Comparison of ENCODE assay signal across 11 cellular contexts in the genomic region with DNA sequence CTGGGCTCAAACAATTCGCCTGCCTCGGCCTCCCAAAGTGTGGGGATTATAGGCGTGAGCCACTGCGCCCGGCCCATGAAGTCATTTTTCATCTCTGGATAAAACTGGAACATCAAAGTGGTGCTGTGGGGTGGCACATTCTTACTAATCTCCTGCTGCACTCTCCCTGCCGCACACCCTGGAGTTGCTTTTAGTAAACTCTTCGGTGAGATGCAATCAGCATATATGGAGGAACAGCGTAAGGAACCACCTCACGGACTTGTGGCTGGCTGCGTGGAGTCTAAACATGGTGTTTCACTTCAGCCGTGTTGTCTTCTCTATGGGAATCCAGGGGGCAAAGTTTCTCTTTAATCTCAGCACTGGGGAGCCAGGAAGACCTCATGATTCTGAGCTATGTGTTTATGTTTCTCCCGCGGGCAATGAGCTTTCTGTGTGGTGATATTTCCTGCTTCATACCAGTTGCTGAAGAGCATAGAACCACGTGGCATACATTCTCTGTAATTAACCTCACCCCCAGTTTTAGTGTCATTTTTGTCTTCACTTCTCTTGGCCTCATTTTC. TPM values are rescaled to one million over a fixed set of nuclear protein-coding genes. Genes with fewer than 3 reads are reported as not detected.
DNase-seq lines count a peak whose midpoint lies in the region; ATAC-seq lines count a peak whose summit lies in the region.
"Had no signal": no experiment of that assay in that cellular context is flagged by ENCODE, and none has a peak within 500 bp of the region (broad histone marks: within the 10 kb centered on the region; RNA-seq: fewer than 3 reads in every experiment).

No MANE protein-coding gene starts in this region.

- POLR2A ChIA-PET in activated CD4-positive, alpha-beta T cell treated with anti-CD3 and anti-CD28 coated beads for 36 hours (lab: Charles Lee) = interaction anchor here (0.6 to 1.7 kb wide), 9 partner anchors 11 to 122 kb away, joined by 3 to 32 read pairs (median 4); no protein-coding TSS in a partner anchor

- intact Hi-C loops in activated CD4-positive, alpha-beta T cell treated with anti-CD3 and anti-CD28 coated beads for 36 hours (cut with DNase I, micrococcal nuclease) = loop anchor here (5.0 kb wide), 3 partner anchors 33 to 713 kb away; a partner anchor contains a TSS

- no peaks in the 10 kb centered on the region for H3K27me3 Mint-ChIP-seq in activated CD4-positive, alpha-beta T cell treated with anti-CD3 and anti-CD28 coated beads for 36 hours
- no peaks in the 10 kb centered on the region for H3K27me3 Mint-ChIP-seq in T-helper 1 cell treated with Interleukin-12 subunit alpha and Interleukin-12 subunit beta and Interleukin-4 antibody, amounts not matched to agents 30 μg/mL and 1 μg/mL, for 36 hours (ENCODE audit: low read depth)
- no peaks in the 10 kb centered on the region for H3K27me3 Mint-ChIP-seq in stimulated activated naive CD8-positive, alpha-beta T cell treated with anti-CD3 and anti-CD28 coated beads, Interleukin-15, Interleukin-2, amounts not matched to agents 100 ng/mL and 50 ng/mL, for 24 hours

- H3K36me3 Mint-ChIP-seq in activated CD4-positive, alpha-beta T cell treated with anti-CD3 and anti-CD28 coated beads for 36 hours (ENCODE audit: low read depth) = peaks cover 28% of the 10 kb centered on the region
- peaks cover 25% of the 10 kb centered on the region for H3K36me3 Mint-ChIP-seq in T-helper 1 cell treated with Interleukin-12 subunit alpha and Interleukin-12 subunit beta and Interleukin-4 antibody, amounts not matched to agents 30 μg/mL and 1 μg/mL, for 36 hours (ENCODE audit: low read depth)
- H3K36me3 Mint-ChIP-seq in stimulated activated naive CD8-positive, alpha-beta T cell treated with anti-CD3 and anti-CD28 coated beads, Interleukin-15, Interleukin-2, amounts not matched to agents 100 ng/mL and 50 ng/mL, for 24 hours (ENCODE audit: low read depth) = peaks cover 24% of the 10 kb centered on the region

- peaks cover 62% of the 10 kb centered on the region for H3K4me1 Mint-ChIP-seq in activated CD4-positive, alpha-beta T cell treated with anti-CD3 and anti-CD28 coated beads for 36 hours
- peaks cover 68% of the 10 kb centered on the region for H3K4me1 Mint-ChIP-seq in T-helper 1 cell treated with Interleukin-12 subunit alpha and Interleukin-12 subunit beta and Interleukin-4 antibody, amounts not matched to agents 30 μg/mL and 1 μg/mL, for 36 hours (ENCODE audit: low read depth)
- H3K4me1 Mint-ChIP-seq in stimulated activated naive CD8-positive, alpha-beta T cell treated with anti-CD3 and anti-CD28 coated beads, Interleukin-15, Interleukin-2, amounts not matched to agents 100 ng/mL and 50 ng/mL, for 24 hours (ENCODE audit: low read depth) = peaks cover 73% of the 10 kb centered on the region

- ATAC-seq in activated CD4-positive, alpha-beta T cell treated with anti-CD3 and anti-CD28 coated beads for 36 hours = peak; percentile 43
- ATAC-seq in GM19035 (IDR thresholded peaks at IDR 0.05; ENCODE audit: unreplicated experiment) = no peak

- CTCF ChIA-PET in activated CD4-positive, alpha-beta T cell treated with anti-CD3 and anti-CD28 coated beads for 36 hours (lab: Charles Lee) = interaction anchor here (0.6 to 7.4 kb wide), 10 partner anchors 9 to 230 kb away, joined by 3 to 68 read pairs (median 4); no protein-coding TSS in a partner anchor

- DNase-seq in activated CD4-positive, alpha-beta T cell treated with anti-CD3 and anti-CD28 coated beads for 36 hours = peak; percentile 76
- DNase-seq in activated CD4-positive, alpha-beta T cell treated with anti-CD3 and anti-CD28 coated beads, Interleukin-2, amount 50 U/mL, for 1 hour = no peak
- DNase-seq in fibroblast of peridontal ligament (ENCODE audit: extremely low read depth) (peak; percentile 35), mesenteric fat pad (ENCODE audit: low spot score) (no peak), NCI-H446 (lab: John Stamatoyannopoulos, UW) (no peak)
- DNase-seq: HFFc6, left cardiac atrium, NCI-H510A had no signal

- no peaks in the 10 kb centered on the region for H3K9me3 Mint-ChIP-seq in activated CD4-positive, alpha-beta T cell treated with anti-CD3 and anti-CD28 coated beads for 36 hours (ENCODE audit: low read depth)
- H3K9me3 Mint-ChIP-seq in T-helper 1 cell treated with Interleukin-12 subunit alpha and Interleukin-12 subunit beta and Interleukin-4 antibody, amounts not matched to agents 30 μg/mL and 1 μg/mL, for 36 hours = no peaks in the 10 kb centered on the region
- H3K9me3 Mint-ChIP-seq in stimulated activated naive CD8-positive, alpha-beta T cell treated with anti-CD3 and anti-CD28 coated beads, Interleukin-15, Interleukin-2, amounts not matched to agents 100 ng/mL and 50 ng/mL, for 24 hours = no peaks in the 10 kb centered on the region
- H3K9me3 Mint-ChIP-seq: HFFc6 had no signal

- H3K4me3 Mint-ChIP-seq in activated CD4-positive, alpha-beta T cell treated with anti-CD3 and anti-CD28 coated beads for 36 hours = peak overlapping the region; percentile 98
- peak overlapping the region; percentile 97 for H3K4me3 Mint-ChIP-seq in T-helper 1 cell treated with Interleukin-12 subunit alpha and Interleukin-12 subunit beta and Interleukin-4 antibody, amounts not matched to agents 30 μg/mL and 1 μg/mL, for 36 hours
- peak overlapping the region; percentile 97 for H3K4me3 Mint-ChIP-seq in stimulated activated naive CD8-positive, alpha-beta T cell treated with anti-CD3 and anti-CD28 coated beads, Interleukin-15, Interleukin-2, amounts not matched to agents 100 ng/mL and 50 ng/mL, for 24 hours
- H3K4me3 Mint-ChIP-seq: HFFc6 had no signal

- peak overlapping the region; percentile 100 for H3K27ac Mint-ChIP-seq in activated CD4-positive, alpha-beta T cell treated with anti-CD3 and anti-CD28 coated beads for 36 hours
- peak overlapping the region; percentile 98 for H3K27ac Mint-ChIP-seq in T-helper 1 cell treated with Interleukin-12 subunit alpha and Interleukin-12 subunit beta and Interleukin-4 antibody, amounts not matched to agents 30 μg/mL and 1 μg/mL, for 36 hours
- H3K27ac Mint-ChIP-seq in stimulated activated naive CD8-positive, alpha-beta T cell treated with anti-CD3 and anti-CD28 coated beads, Interleukin-15, Interleukin-2, amounts not matched to agents 100 ng/mL and 50 ng/mL, for 24 hours = peak overlapping the region; percentile 97
- H3K27ac Mint-ChIP-seq: HFFc6 had no signal

RNA-seq across cellular contexts. Expression of a gene that starts 2.1 kb away (rescaled TPM):
- 10 to 100 TPM; 74.7 to 83.6 TPM for total RNA-seq in activated CD4-positive, alpha-beta T cell treated with anti-CD3 and anti-CD28 coated beads for 36 hours
- total RNA-seq in mesenteric fat pad = 3.9 TPM
- total RNA-seq: HFFc6 had no signal

Comparison
In these comparisons a context has a peak if more than half of its experiments do, and no peak if none do; other contexts are left out.
1. DNase-seq: peak in activated CD4-positive, alpha-beta T cell treated with anti-CD3 and anti-CD28 coated beads for 36 hours (single experiment) and fibroblast of peridontal ligament (single experiment); none in activated CD4-positive, alpha-beta T cell treated with anti-CD3 and anti-CD28 coated beads, Interleukin-2, amount 50 U/mL, for 1 hour (single experiment), mesenteric fat pad (single experiment) and NCI-H446 (0 of 2).
2. RNA of a gene that starts 2.1 kb away (total RNA-seq): 74.7 to 83.6 TPM in activated CD4-positive, alpha-beta T cell treated with anti-CD3 and anti-CD28 coated beads for 36 hours; 3.9 TPM in mesenteric fat pad (single experiment); every median in the first group is over 10 times any median in the second.
3. Peak in every context shown above with its lines, with median percentiles within 50 percentile points of each other: H3K27ac Mint-ChIP-seq and H3K4me3 Mint-ChIP-seq.